ENCODE assay signal across 10 cellular contexts in genomic region chr12:111034148-111034910, GRCh38. TPM values are rescaled to one million over a fixed set of nuclear protein-coding genes. Genes with fewer than 3 reads are reported as not detected.
DNase-seq lines count a peak whose midpoint lies in the region; ATAC-seq and TF ChIP-seq lines count a peak whose summit lies in the region.
"Had no signal": no experiment of that assay in that cellular context is flagged by ENCODE, and none has a peak within 500 bp of the region (broad histone marks: within the 10 kb centered on the region; RNA-seq: fewer than 3 reads in every experiment).

Gene CUX2 (plus strand): TSS chr12:111034165.

- DNase-seq in HL-60 (ENCODE audit: low read depth in 1 of 2, low spot score in 1 of 2) (no peak), memory B cell (ENCODE audit: low spot score in 2 of 2) (no peak), hippocampal formation (lab: John Stamatoyannopoulos, UW) (no peak), AG20443 (ENCODE audit: low spot score) (no peak)
- DNase-seq in activated naive CD8-positive, alpha-beta T cell treated with anti-CD3 and anti-CD28 coated beads for 36 hours = peak; percentile 23
- DNase-seq: effector CD8-positive, alpha-beta T cell; upper lobe of right lung had no signal

- H3K4me3 ChIP-seq in ACC112 (ENCODE audit: low read depth, low read length) = peak within 1 kb of the TSS; percentile 52; the same call in 1 of the 2 replicates
- H3K4me3 ChIP-seq in HL-60 (replicated peaks; ENCODE audit: insufficient read depth, low read length) = peak within 1 kb of the TSS; percentile 44
- H3K4me3 ChIP-seq: upper lobe of right lung had no signal

- peaks cover 94% of the 10 kb centered on the region for H3K27me3 ChIP-seq in ACC112 (ENCODE audit: insufficient read depth, low read length)
- H3K27me3 ChIP-seq in HL-60 (ENCODE audit: insufficient read depth, poor library complexity, severe bottlenecking) = peaks cover 75% of the 10 kb centered on the region

- peaks cover 12% of the 10 kb centered on the region for H3K4me1 Mint-ChIP-seq in activated naive CD8-positive, alpha-beta T cell treated with anti-CD3 and anti-CD28 coated beads for 36 hours
- H3K4me1 Mint-ChIP-seq in memory B cell = peaks cover 15% of the 10 kb centered on the region

- H3K4me1 ChIP-seq in ACC112 (ENCODE audit: control insufficient read depth, insufficient read depth, low read length, unreplicated experiment) = no peaks in the 10 kb centered on the region

- no peak within 1 kb of the TSS for H2AFZ ChIP-seq in ACC112 (ENCODE audit: low read length, unreplicated experiment)

- no peak for TF ChIP-seq CTCF in HL-60 (IDR thresholded peaks at IDR 0.05; ENCODE audit: insufficient read depth, low read length)

- H3K36me3 ChIP-seq in ACC112 (ENCODE audit: insufficient read depth, low read length) = no peaks in the 10 kb centered on the region
- H3K36me3 ChIP-seq: upper lobe of right lung had no signal

- H3K27me3 Mint-ChIP-seq in activated naive CD8-positive, alpha-beta T cell treated with anti-CD3 and anti-CD28 coated beads for 36 hours = peaks cover 83% of the 10 kb centered on the region
- peaks cover 23% of the 10 kb centered on the region for H3K27me3 Mint-ChIP-seq in memory B cell

- peak within 1 kb of the TSS; percentile 66 for H3K4me3 Mint-ChIP-seq in activated naive CD8-positive, alpha-beta T cell treated with anti-CD3 and anti-CD28 coated beads for 36 hours
- peak within 1 kb of the TSS; percentile 67 for H3K4me3 Mint-ChIP-seq in memory B cell

- H3K9me3 Mint-ChIP-seq in activated naive CD8-positive, alpha-beta T cell treated with anti-CD3 and anti-CD28 coated beads for 36 hours = no peaks in the 10 kb centered on the region
- H3K9me3 Mint-ChIP-seq in memory B cell = no peaks in the 10 kb centered on the region

- H3K27ac Mint-ChIP-seq in activated naive CD8-positive, alpha-beta T cell treated with anti-CD3 and anti-CD28 coated beads for 36 hours = no peak within 1 kb of the TSS
- no peak within 1 kb of the TSS for H3K27ac Mint-ChIP-seq in memory B cell

- no peak for ATAC-seq in memory B cell (ENCODE audit: low read depth)
- no peak for ATAC-seq in GM19324 (IDR thresholded peaks at IDR 0.05; ENCODE audit: low FRiP score, unreplicated experiment)
- ATAC-seq in HG03159 (IDR thresholded peaks at IDR 0.05; ENCODE audit: unreplicated experiment) = no peak
- ATAC-seq: upper lobe of right lung had no signal

- H3K27ac ChIP-seq in ACC112 (ENCODE audit: low read depth, low read length) = no peak within 1 kb of the TSS
- no peak within 1 kb of the TSS for H3K27ac ChIP-seq in HL-60 (replicated peaks)
- H3K27ac ChIP-seq: upper lobe of right lung had no signal

- no peaks in the 10 kb centered on the region for H3K79me2 ChIP-seq in ACC112 (ENCODE audit: control insufficient read depth, insufficient read depth, low read length, unreplicated experiment)

- no peaks in the 10 kb centered on the region for H3K36me3 Mint-ChIP-seq in activated naive CD8-positive, alpha-beta T cell treated with anti-CD3 and anti-CD28 coated beads for 36 hours
- H3K36me3 Mint-ChIP-seq in memory B cell = peaks cover 3% of the 10 kb centered on the region

RNA-seq across cellular contexts. Expression of gene CUX2, which starts in this region (rescaled TPM):
- total RNA-seq in activated naive CD8-positive, alpha-beta T cell treated with anti-CD3 and anti-CD28 coated beads for 36 hours = under 1 TPM in 1 of 2 experiments, not detected in 1; 0.02 TPM

Comparison
In these comparisons a context has a peak if more than half of its experiments do, and no peak if none do; other contexts are left out.
1. Peak in DNase-seq in activated naive CD8-positive, alpha-beta T cell treated with anti-CD3 and anti-CD28 coated beads for 36 hours; RNA of the gene not detected or under 1 TPM.